Comparison of ENCODE assay signal across 2 cellular contexts in the genomic region with DNA sequence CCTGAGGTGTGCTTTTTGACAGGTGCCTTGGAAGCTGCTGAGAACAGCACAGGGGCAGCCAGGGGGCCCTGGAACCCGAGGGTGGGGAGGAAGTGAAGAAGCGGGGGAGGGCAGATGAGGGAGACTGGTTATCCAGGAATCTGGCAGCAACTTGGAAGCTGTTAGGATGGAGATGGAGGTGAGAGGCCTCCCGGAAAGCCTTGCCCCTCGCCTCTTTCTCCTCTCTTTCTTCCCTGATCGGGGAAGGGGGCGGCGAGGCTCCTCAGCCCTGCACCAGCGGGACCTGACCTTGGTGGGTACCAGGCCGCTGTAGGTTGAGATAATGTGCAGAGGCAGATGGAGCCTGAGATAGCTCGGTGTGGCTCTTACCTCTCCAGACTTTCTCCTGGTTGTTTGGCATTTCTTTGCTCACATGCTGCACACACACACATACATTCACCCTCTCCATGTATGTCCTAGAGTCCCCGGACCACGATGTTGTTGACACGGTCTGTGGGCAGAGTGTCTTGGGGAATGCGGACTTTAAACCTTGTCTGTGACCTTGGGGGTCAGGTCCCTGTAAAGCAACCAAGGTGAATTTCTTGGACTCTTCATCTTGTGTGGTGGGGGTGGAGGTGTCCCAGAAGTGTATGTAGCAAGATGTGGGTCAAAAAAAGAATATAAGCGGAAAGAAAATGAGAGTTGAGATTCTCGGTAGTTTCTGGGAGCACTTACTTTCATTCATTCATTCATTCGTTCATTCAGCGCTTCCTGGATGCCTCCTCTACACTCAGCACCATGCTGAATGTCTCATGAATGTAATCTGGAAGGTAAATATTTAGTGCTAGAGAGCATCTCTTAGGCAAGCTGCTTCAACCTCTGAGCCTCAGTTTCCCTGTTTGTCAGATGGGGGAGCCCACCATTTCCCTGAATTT.
A peak's percentile ranks its signal among the peaks of the same experiment; 100 is the strongest.
TF ChIP-seq lines count a peak whose summit lies in the region.

No MANE protein-coding gene starts in this region.

TF ChIP-seq in GM12878, 131 proteins besides CTCF, POLR2A, EP300 and RAD21 (continued from another document):
- TF ChIP-seq, protein P1, sequence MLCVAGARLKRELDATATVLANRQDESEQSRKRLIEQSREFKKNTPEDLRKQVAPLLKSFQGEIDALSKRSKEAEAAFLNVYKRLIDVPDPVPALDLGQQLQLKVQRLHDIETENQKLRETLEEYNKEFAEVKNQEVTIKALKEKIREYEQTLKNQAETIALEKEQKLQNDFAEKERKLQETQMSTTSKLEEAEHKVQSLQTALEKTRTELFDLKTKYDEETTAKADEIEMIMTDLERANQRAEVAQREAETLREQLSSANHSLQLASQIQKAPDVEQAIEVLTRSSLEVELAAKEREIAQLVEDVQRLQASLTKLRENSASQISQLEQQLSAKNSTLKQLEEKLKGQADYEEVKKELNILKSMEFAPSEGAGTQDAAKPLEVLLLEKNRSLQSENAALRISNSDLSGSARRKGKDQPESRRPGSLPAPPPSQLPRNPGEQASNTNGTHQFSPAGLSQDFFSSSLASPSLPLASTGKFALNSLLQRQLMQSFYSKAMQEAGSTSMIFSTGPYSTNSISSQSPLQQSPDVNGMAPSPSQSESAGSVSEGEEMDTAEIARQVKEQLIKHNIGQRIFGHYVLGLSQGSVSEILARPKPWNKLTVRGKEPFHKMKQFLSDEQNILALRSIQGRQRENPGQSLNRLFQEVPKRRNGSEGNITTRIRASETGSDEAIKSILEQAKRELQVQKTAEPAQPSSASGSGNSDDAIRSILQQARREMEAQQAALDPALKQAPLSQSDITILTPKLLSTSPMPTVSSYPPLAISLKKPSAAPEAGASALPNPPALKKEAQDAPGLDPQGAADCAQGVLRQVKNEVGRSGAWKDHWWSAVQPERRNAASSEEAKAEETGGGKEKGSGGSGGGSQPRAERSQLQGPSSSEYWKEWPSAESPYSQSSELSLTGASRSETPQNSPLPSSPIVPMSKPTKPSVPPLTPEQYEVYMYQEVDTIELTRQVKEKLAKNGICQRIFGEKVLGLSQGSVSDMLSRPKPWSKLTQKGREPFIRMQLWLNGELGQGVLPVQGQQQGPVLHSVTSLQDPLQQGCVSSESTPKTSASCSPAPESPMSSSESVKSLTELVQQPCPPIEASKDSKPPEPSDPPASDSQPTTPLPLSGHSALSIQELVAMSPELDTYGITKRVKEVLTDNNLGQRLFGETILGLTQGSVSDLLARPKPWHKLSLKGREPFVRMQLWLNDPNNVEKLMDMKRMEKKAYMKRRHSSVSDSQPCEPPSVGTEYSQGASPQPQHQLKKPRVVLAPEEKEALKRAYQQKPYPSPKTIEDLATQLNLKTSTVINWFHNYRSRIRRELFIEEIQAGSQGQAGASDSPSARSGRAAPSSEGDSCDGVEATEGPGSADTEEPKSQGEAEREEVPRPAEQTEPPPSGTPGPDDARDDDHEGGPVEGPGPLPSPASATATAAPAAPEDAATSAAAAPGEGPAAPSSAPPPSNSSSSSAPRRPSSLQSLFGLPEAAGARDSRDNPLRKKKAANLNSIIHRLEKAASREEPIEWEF (IDR thresholded peaks at IDR 0.05; ENCODE audit: insufficient replicate concordance, low read depth, low read length) = no peak
- 0 out of 2 replicates have a peak, but pooled peaks have one; percentile 9 for TF ChIP-seq ZNF24 (IDR thresholded peaks at IDR 0.05)

TF ChIP-seq in liver, 16 proteins besides CTCF, POLR2A, EP300 and RAD21 (continued from another document):
- TF ChIP-seq, protein P2, sequence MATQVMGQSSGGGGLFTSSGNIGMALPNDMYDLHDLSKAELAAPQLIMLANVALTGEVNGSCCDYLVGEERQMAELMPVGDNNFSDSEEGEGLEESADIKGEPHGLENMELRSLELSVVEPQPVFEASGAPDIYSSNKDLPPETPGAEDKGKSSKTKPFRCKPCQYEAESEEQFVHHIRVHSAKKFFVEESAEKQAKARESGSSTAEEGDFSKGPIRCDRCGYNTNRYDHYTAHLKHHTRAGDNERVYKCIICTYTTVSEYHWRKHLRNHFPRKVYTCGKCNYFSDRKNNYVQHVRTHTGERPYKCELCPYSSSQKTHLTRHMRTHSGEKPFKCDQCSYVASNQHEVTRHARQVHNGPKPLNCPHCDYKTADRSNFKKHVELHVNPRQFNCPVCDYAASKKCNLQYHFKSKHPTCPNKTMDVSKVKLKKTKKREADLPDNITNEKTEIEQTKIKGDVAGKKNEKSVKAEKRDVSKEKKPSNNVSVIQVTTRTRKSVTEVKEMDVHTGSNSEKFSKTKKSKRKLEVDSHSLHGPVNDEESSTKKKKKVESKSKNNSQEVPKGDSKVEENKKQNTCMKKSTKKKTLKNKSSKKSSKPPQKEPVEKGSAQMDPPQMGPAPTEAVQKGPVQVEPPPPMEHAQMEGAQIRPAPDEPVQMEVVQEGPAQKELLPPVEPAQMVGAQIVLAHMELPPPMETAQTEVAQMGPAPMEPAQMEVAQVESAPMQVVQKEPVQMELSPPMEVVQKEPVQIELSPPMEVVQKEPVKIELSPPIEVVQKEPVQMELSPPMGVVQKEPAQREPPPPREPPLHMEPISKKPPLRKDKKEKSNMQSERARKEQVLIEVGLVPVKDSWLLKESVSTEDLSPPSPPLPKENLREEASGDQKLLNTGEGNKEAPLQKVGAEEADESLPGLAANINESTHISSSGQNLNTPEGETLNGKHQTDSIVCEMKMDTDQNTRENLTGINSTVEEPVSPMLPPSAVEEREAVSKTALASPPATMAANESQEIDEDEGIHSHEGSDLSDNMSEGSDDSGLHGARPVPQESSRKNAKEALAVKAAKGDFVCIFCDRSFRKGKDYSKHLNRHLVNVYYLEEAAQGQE (IDR thresholded peaks at IDR 0.05) = no peak
- TF ChIP-seq NR2F2 (IDR thresholded peaks at IDR 0.05) (no peak), TAF1 (conservative IDR thresholded peaks at IDR 0.05) (no peak), HNF4A (conservative IDR thresholded peaks at IDR 0.05) (no peak)
- TF ChIP-seq, protein P3, sequence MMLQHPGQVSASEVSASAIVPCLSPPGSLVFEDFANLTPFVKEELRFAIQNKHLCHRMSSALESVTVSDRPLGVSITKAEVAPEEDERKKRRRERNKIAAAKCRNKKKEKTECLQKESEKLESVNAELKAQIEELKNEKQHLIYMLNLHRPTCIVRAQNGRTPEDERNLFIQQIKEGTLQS (IDR thresholded peaks at IDR 0.05) = no peak
- TF ChIP-seq, protein P4, sequence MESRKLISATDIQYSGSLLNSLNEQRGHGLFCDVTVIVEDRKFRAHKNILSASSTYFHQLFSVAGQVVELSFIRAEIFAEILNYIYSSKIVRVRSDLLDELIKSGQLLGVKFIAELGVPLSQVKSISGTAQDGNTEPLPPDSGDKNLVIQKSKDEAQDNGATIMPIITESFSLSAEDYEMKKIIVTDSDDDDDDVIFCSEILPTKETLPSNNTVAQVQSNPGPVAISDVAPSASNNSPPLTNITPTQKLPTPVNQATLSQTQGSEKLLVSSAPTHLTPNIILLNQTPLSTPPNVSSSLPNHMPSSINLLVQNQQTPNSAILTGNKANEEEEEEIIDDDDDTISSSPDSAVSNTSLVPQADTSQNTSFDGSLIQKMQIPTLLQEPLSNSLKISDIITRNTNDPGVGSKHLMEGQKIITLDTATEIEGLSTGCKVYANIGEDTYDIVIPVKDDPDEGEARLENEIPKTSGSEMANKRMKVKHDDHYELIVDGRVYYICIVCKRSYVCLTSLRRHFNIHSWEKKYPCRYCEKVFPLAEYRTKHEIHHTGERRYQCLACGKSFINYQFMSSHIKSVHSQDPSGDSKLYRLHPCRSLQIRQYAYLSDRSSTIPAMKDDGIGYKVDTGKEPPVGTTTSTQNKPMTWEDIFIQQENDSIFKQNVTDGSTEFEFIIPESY (IDR thresholded peaks at IDR 0.05) = no peak
